In the genomic region with DNA sequence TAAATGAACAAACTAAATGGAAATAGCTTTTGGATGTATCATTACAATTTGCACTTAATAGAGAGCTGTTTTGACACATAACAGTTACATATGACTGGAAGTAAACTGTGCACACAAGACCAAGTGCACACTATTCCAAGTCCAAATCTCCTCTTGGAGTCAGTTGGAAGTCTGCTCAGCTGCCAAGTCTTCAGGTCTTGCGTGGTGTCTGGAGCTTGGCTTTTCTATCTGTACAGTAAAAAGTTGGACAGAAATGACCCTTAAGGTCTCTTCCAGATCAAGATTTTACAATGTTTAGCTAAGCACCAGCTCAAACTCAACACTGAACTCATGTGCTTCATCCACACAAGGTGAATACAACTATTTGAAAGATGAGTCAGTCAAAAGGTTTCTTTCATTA, we compare ENCODE assay signal across 12 cellular contexts.
"Had no signal": no experiment of that assay in that cellular context is flagged by ENCODE, and none has a peak within 500 bp of the region (broad histone marks: within the 10 kb centered on the region; RNA-seq: fewer than 3 reads in every experiment).

No MANE protein-coding gene starts in this region.

- H3K4me3 ChIP-seq: smooth muscle cell, testis, uterus had no signal

- DNase-seq: activated gamma-delta T cell treated with Interleukin-2 at 50 U/mL for 16 hours; activated T-cell treated with anti-CD3 and anti-CD28 coated beads, Interleukin-2, amount 50 U/mL, for 1 hour; aorta; central memory CD4-positive, alpha-beta T cell; effector memory CD4-positive, alpha-beta T cell; stimulated activated CD4-positive, alpha-beta T cell treated with anti-CD3 and anti-CD28 coated beads, Interleukin-15, amount 100 ng/mL, for 24 hours; stimulated activated CD8-positive, alpha-beta memory T cell treated with anti-CD3 and anti-CD28 coated beads, Interleukin-4, amount 100 ng/mL, for 48 hours; T-helper 9 cell had no signal

- H3K27me3 ChIP-seq: testis, uterus had no signal

- H3K9me3 ChIP-seq: testis, uterus had no signal

- H3K4me1 ChIP-seq: testis had no signal

- H3K36me3 ChIP-seq: uterus had no signal

- H3K27ac ChIP-seq: testis, uterus had no signal

- FAIRE-seq: colon had no signal
